ENCODE assay signal across 22 cellular contexts in the genomic region with DNA sequence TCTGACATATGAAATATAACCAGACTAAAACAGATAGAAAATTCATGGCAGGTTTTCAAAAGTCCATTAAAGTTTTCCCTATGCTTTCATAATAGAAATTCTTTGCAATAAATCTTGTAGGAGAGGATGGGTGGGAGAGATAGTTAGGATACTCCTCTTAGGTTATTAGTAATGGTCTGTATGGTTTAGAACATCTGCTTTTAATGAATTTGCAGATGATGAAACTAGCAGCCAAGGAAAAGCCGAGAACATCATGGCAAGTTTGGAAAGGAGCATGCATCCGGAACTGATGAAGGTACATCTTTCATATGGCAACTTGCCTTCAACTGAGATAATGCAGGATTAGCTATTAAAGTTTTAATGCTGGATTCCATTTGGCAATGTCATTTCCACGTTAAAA.
DNase-seq lines count a peak whose midpoint lies in the region; ATAC-seq, FAIRE-seq and TF ChIP-seq lines count a peak whose summit lies in the region.
"Had no signal": no experiment of that assay in that cellular context is flagged by ENCODE, and none has a peak within 500 bp of the region (broad histone marks: within the 10 kb centered on the region; RNA-seq: fewer than 3 reads in every experiment).

No MANE protein-coding gene starts in this region.

- peak; percentile 56 for FAIRE-seq in D721Med (lab: Jason Lieb, UNC)

- TF ChIP-seq CTCF in D721Med (IDR thresholded peaks at IDR 0.05; ENCODE audit: insufficient read depth, missing control alignments) (no peak), fibroblast of the aortic adventitia (IDR thresholded peaks at IDR 0.05; ENCODE audit: insufficient read depth, low read length) (no peak)

- no peak overlapping the region for H3K4me3 ChIP-seq in fibroblast of the aortic adventitia (ENCODE audit: low read depth, low read length)
- H3K4me3 ChIP-seq: GM23338, SJSA1, skin epidermis had no signal

- DNase-seq in D721Med (ENCODE audit: insufficient read length, low spot score) (no peak), RPMI7951 (ENCODE audit: low read depth) (peak; percentile 35), fibroblast of the aortic adventitia (ENCODE audit: low read depth) (peak; percentile 79), renal cortical epithelial cell (ENCODE audit: low read depth) (peak; percentile 36), NCI-H1105 (lab: John Stamatoyannopoulos, UW) (no peak), NCI-H446 (lab: John Stamatoyannopoulos, UW) (no peak)
- DNase-seq: activated CD4-positive, alpha-beta memory T cell treated with anti-CD3 and anti-CD28 coated beads, Interleukin-2, amount 10 ng/mL, durations not matched to agents 7 days and 5 days; activated naive CD4-positive, alpha-beta T cell treated with anti-CD3 and anti-CD28 coated beads, Interleukin-2, amount 10 ng/mL, durations not matched to agents 7 days and 5 days; endodermal cell; foreskin melanocyte; naive thymus-derived CD8-positive, alpha-beta T cell; NCI-H1417 treated with DMSO at 0.1 percent for 48 hours; NCI-H2171 treated with DMSO at 0.1 percent for 48 hours; NCI-H82; stimulated activated CD4-positive, alpha-beta T cell treated with anti-CD3 and anti-CD28 coated beads, Interleukin-2, amount 100 ng/mL, for 48 hours; trophoblast cell had no signal

- ATAC-seq in GM18873 (IDR thresholded peaks at IDR 0.05; ENCODE audit: low FRiP score, unreplicated experiment), result no peak
- ATAC-seq: GM23338; naive thymus-derived CD8-positive, alpha-beta T cell; Panc1; WTC11 had no signal

Comparison
In these comparisons a context has a peak if more than half of its experiments do, and no peak if none do; other contexts are left out.
1. DNase-seq: peak in RPMI7951 (single experiment), fibroblast of the aortic adventitia (single experiment) and renal cortical epithelial cell (single experiment); none in D721Med (single experiment), NCI-H1105 (single experiment) and NCI-H446 (0 of 2).